In the genomic region with DNA sequence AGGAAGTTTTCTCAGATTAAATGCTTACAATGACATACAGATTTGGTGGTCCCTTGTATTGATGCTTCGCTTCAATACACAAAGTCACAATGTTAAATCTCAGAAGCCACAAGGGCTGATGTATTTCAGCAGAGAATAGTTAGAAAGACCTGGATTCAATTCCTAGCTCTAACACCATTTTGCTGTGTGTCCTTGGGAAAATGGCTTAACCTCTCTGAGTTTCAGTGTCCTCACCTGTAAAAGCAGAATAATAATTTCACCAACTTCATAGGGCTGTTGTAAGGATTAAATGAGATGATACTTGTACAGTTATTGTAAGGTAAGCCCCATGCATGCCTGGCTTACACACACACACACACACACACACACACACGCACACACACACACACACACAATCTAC, we compare ENCODE assay signal across 1 cellular context.
TF ChIP-seq lines count a peak whose summit lies in the region.

No MANE protein-coding gene starts in this region.

TF ChIP-seq in K562, 482 proteins besides CTCF, POLR2A, EP300 and RAD21 (continued from another document):
- TF ChIP-seq SMAD4 (CRISPR knock-in tag; conservative IDR thresholded peaks at IDR 0.05) = no peak
- no peak for TF ChIP-seq MBD2 (IDR thresholded peaks at IDR 0.05; ENCODE audit: borderline replicate concordance, low read depth)
- TF ChIP-seq HEY1 (CRISPR knock-in tag; IDR thresholded peaks at IDR 0.05; ENCODE audit: borderline replicate concordance) = no peak
- TF ChIP-seq SMAD3 (CRISPR knock-in tag; conservative IDR thresholded peaks at IDR 0.05) = no peak
- TF ChIP-seq, protein P1, sequence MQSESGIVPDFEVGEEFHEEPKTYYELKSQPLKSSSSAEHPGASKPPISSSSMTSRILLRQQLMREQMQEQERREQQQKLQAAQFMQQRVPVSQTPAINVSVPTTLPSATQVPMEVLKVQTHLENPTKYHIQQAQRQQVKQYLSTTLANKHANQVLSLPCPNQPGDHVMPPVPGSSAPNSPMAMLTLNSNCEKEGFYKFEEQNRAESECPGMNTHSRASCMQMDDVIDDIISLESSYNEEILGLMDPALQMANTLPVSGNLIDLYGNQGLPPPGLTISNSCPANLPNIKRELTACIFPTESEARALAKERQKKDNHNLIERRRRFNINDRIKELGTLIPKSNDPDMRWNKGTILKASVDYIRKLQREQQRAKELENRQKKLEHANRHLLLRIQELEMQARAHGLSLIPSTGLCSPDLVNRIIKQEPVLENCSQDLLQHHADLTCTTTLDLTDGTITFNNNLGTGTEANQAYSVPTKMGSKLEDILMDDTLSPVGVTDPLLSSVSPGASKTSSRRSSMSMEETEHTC (IDR thresholded peaks at IDR 0.05) = no peak
- TF ChIP-seq PTTG1 (tag; IDR thresholded peaks at IDR 0.05; ENCODE audit: low read depth) = no peak
- TF ChIP-seq KDM1A (IDR thresholded peaks at IDR 0.05) = peak; percentile 55 to 74
- TF ChIP-seq NFE2 (IDR thresholded peaks at IDR 0.05; ENCODE audit: low read depth) = no peak
- TF ChIP-seq, protein P2, sequence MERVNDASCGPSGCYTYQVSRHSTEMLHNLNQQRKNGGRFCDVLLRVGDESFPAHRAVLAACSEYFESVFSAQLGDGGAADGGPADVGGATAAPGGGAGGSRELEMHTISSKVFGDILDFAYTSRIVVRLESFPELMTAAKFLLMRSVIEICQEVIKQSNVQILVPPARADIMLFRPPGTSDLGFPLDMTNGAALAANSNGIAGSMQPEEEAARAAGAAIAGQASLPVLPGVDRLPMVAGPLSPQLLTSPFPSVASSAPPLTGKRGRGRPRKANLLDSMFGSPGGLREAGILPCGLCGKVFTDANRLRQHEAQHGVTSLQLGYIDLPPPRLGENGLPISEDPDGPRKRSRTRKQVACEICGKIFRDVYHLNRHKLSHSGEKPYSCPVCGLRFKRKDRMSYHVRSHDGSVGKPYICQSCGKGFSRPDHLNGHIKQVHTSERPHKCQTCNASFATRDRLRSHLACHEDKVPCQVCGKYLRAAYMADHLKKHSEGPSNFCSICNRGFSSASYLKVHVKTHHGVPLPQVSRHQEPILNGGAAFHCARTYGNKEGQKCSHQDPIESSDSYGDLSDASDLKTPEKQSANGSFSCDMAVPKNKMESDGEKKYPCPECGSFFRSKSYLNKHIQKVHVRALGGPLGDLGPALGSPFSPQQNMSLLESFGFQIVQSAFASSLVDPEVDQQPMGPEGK (CRISPR knock-in tag; IDR thresholded peaks at IDR 0.05; ENCODE audit: borderline replicate concordance) = no peak
- no peak for TF ChIP-seq GATAD2B (IDR thresholded peaks at IDR 0.05; ENCODE audit: borderline replicate concordance)
- no peak for TF ChIP-seq NUFIP1 (IDR thresholded peaks at IDR 0.05; ENCODE audit: partially characterized antibody)
- no peak for TF ChIP-seq ZNF24 (IDR thresholded peaks at IDR 0.05)
- TF ChIP-seq ZFP36 (IDR thresholded peaks at IDR 0.05; ENCODE audit: low read depth, low read length, partially characterized antibody) = peak; percentile 84
- no peak for TF ChIP-seq RFX1 (IDR thresholded peaks at IDR 0.05)
- TF ChIP-seq ZNF79 (CRISPR knock-in tag; IDR thresholded peaks at IDR 0.05; ENCODE audit: low read depth) = no peak
- TF ChIP-seq TOE1 (IDR thresholded peaks at IDR 0.05; ENCODE audit: borderline replicate concordance) = no peak
- no peak for TF ChIP-seq TOE1 (CRISPR knock-in tag; IDR thresholded peaks at IDR 0.05; ENCODE audit: borderline replicate concordance, low read depth)
- TF ChIP-seq, protein P3, sequence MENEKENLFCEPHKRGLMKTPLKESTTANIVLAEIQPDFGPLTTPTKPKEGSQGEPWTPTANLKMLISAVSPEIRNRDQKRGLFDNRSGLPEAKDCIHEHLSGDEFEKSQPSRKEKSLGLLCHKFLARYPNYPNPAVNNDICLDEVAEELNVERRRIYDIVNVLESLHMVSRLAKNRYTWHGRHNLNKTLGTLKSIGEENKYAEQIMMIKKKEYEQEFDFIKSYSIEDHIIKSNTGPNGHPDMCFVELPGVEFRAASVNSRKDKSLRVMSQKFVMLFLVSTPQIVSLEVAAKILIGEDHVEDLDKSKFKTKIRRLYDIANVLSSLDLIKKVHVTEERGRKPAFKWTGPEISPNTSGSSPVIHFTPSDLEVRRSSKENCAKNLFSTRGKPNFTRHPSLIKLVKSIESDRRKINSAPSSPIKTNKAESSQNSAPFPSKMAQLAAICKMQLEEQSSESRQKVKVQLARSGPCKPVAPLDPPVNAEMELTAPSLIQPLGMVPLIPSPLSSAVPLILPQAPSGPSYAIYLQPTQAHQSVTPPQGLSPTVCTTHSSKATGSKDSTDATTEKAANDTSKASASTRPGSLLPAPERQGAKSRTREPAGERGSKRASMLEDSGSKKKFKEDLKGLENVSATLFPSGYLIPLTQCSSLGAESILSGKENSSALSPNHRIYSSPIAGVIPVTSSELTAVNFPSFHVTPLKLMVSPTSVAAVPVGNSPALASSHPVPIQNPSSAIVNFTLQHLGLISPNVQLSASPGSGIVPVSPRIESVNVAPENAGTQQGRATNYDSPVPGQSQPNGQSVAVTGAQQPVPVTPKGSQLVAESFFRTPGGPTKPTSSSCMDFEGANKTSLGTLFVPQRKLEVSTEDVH (IDR thresholded peaks at IDR 0.05; ENCODE audit: low read depth, partially characterized antibody) = no peak
- TF ChIP-seq DACH1 (IDR thresholded peaks at IDR 0.05; ENCODE audit: partially characterized antibody) = no peak
- TF ChIP-seq, protein P4, sequence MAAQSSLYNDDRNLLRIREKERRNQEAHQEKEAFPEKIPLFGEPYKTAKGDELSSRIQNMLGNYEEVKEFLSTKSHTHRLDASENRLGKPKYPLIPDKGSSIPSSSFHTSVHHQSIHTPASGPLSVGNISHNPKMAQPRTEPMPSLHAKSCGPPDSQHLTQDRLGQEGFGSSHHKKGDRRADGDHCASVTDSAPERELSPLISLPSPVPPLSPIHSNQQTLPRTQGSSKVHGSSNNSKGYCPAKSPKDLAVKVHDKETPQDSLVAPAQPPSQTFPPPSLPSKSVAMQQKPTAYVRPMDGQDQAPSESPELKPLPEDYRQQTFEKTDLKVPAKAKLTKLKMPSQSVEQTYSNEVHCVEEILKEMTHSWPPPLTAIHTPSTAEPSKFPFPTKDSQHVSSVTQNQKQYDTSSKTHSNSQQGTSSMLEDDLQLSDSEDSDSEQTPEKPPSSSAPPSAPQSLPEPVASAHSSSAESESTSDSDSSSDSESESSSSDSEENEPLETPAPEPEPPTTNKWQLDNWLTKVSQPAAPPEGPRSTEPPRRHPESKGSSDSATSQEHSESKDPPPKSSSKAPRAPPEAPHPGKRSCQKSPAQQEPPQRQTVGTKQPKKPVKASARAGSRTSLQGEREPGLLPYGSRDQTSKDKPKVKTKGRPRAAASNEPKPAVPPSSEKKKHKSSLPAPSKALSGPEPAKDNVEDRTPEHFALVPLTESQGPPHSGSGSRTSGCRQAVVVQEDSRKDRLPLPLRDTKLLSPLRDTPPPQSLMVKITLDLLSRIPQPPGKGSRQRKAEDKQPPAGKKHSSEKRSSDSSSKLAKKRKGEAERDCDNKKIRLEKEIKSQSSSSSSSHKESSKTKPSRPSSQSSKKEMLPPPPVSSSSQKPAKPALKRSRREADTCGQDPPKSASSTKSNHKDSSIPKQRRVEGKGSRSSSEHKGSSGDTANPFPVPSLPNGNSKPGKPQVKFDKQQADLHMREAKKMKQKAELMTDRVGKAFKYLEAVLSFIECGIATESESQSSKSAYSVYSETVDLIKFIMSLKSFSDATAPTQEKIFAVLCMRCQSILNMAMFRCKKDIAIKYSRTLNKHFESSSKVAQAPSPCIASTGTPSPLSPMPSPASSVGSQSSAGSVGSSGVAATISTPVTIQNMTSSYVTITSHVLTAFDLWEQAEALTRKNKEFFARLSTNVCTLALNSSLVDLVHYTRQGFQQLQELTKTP (IDR thresholded peaks at IDR 0.05; ENCODE audit: low read depth in 1 of 2, partially characterized antibody in 2 of 2) = no peak
- no peak for TF ChIP-seq NR1H2 (CRISPR knock-in tag; IDR thresholded peaks at IDR 0.05)
- TF ChIP-seq PHF21A (IDR thresholded peaks at IDR 0.05; ENCODE audit: borderline replicate concordance, low read depth) = no peak
- no peak for TF ChIP-seq ATF7 (IDR thresholded peaks at IDR 0.05)
- peak; percentile 97 for TF ChIP-seq BCOR (IDR thresholded peaks at IDR 0.05)
- TF ChIP-seq RBM22 (IDR thresholded peaks at IDR 0.05; ENCODE audit: low read depth, low read length, poor library complexity, severe bottlenecking) = no peak
- TF ChIP-seq CHD2 (IDR thresholded peaks at IDR 0.05; ENCODE audit: low read depth, low read length) = no peak
- TF ChIP-seq EHMT2 (IDR thresholded peaks at IDR 0.05) = no peak
- TF ChIP-seq CEBPG (CRISPR knock-in tag; IDR thresholded peaks at IDR 0.05) = no peak
- TF ChIP-seq CEBPG (tag; conservative IDR thresholded peaks at IDR 0.05 in 1 of 2, IDR thresholded peaks at IDR 0.05 in 1 of 2) = no peak
- TF ChIP-seq PRMT5 (CRISPR knock-in tag; IDR thresholded peaks at IDR 0.05) = no peak
- TF ChIP-seq SUPT5H (IDR thresholded peaks at IDR 0.05) = no peak
- TF ChIP-seq ZFP1 (CRISPR knock-in tag; IDR thresholded peaks at IDR 0.05) = no peak
- TF ChIP-seq ZNF584 (CRISPR knock-in tag; IDR thresholded peaks at IDR 0.05; ENCODE audit: low read depth) = no peak
- TF ChIP-seq RBM25 (IDR thresholded peaks at IDR 0.05; ENCODE audit: low read depth, low read length, severe bottlenecking) = peak; percentile 98
- no peak for TF ChIP-seq HNRNPL (IDR thresholded peaks at IDR 0.05; ENCODE audit: low read depth, low read length)
